Comparison of ENCODE assay signal across 12 cellular contexts in genomic region chr13:58907347-58907746, GRCh38.
"Had no signal": no experiment of that assay in that cellular context is flagged by ENCODE, and none has a peak within 500 bp of the region (broad histone marks: within the 10 kb centered on the region; RNA-seq: fewer than 3 reads in every experiment).

No MANE protein-coding gene starts in this region.

- H3K9me3 ChIP-seq: lower lobe of right lung, right atrium auricular region, transverse colon had no signal

- ATAC-seq: activated T-cell treated with anti-CD3 and anti-CD28 coated beads, Interleukin-2, amount 50 U/mL, for 72 hours; effector memory CD8-positive, alpha-beta T cell had no signal

- H3K27ac ChIP-seq: lower lobe of right lung, right atrium auricular region, transverse colon had no signal

- DNase-seq: activated CD4-positive, alpha-beta memory T cell treated with anti-CD3 and anti-CD28 coated beads for 36 hours; activated CD8-positive, alpha-beta memory T cell treated with anti-CD3 and anti-CD28 coated beads, Interleukin-2, amount 50 U/mL, for 4 hours; activated naive CD8-positive, alpha-beta T cell treated with anti-CD3 and anti-CD28 coated beads, Interleukin-2, amount 10 ng/mL, durations not matched to agents 7 days and 5 days; activated T-cell treated with anti-CD3 and anti-CD28 coated beads, Interleukin-2, amount 50 U/mL, for 72 hours; effector memory CD8-positive, alpha-beta T cell; hypothalamus; left cardiac atrium; lower lobe of right lung; midbrain; small intestine; transverse colon had no signal

- H3K4me3 ChIP-seq: lower lobe of right lung, right atrium auricular region, transverse colon had no signal

- H3K27me3 ChIP-seq: right atrium auricular region, transverse colon had no signal

- H3K4me1 ChIP-seq: lower lobe of right lung, right atrium auricular region, transverse colon had no signal

- H3K36me3 ChIP-seq: lower lobe of right lung, right atrium auricular region, transverse colon had no signal
